In the genomic region with DNA sequence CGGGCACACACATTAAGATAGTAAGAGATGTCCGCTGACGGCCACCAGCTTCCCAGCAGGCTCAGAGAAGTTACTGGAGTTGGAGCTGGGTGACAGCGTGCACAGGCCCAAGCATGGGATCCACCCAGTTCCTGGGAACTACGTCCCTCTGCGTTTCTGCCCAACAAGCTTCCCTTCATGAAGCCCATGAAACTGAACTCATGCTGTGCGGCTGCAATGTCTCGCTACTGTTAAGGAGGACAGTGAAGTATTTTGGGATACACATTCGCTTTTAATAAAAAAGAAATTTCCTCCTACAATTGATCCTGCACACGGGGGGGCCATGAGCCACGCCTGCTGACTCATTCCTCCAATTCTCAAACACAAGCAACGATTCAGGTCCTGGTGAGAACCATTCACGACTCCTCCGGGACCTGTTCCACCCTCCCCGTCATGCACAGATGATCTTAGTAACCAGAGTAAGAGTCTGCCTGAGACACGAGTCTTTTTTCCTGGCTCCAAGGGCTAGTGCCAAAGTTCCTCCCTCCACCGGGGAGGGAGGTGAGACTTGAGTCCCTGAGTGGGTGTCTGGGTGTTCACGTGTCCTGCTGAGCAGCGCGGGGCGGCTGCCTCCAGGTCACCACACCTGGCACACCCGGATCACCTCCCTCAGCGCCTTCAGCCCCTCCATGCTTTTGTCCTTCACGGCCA, we compare ENCODE assay signal across 9 cellular contexts. TPM values are rescaled to one million over a fixed set of nuclear protein-coding genes. Genes with fewer than 3 reads are reported as not detected.
A peak's percentile ranks its signal among the peaks of the same experiment; 100 is the strongest.
DNase-seq lines count a peak whose midpoint lies in the region; ATAC-seq and TF ChIP-seq lines count a peak whose summit lies in the region.
"Had no signal": no experiment of that assay in that cellular context is flagged by ENCODE, and none has a peak within 500 bp of the region (broad histone marks: within the 10 kb centered on the region; RNA-seq: fewer than 3 reads in every experiment).

No MANE protein-coding gene starts in this region.

- no peaks in the 10 kb centered on the region for H3K27me3 ChIP-seq in hepatocyte

- peaks cover 21% of the 10 kb centered on the region for H3K79me2 ChIP-seq in hepatocyte

- no peaks in the 10 kb centered on the region for H3K9me2 ChIP-seq in hepatocyte (replicated peaks; ENCODE audit: insufficient read depth)

- no peak overlapping the region for H2AFZ ChIP-seq in hepatocyte

- no peaks in the 10 kb centered on the region for H3K27me3 Mint-ChIP-seq in activated CD4-positive, alpha-beta memory T cell treated with anti-CD3 and anti-CD28 coated beads, Interleukin-2, amount 10 ng/mL, durations not matched to agents 7 days and 5 days
- no peaks in the 10 kb centered on the region for H3K27me3 Mint-ChIP-seq in activated CD4-positive, alpha-beta memory T cell treated with anti-CD3 and anti-CD28 coated beads for 36 hours

- peaks cover 33% of the 10 kb centered on the region for H3K4me1 ChIP-seq in hepatocyte (ENCODE audit: insufficient read depth)

- peak overlapping the region; percentile 84 for H3K4me2 ChIP-seq in hepatocyte

- intact Hi-C loops in activated CD4-positive, alpha-beta memory T cell treated with anti-CD3 and anti-CD28 coated beads for 36 hours (cut with micrococcal nuclease), result no loop called here

- no peak for TF ChIP-seq CTCF in hepatocyte (IDR thresholded peaks at IDR 0.05; ENCODE audit: poor library complexity)

- no peaks in the 10 kb centered on the region for H4K20me1 ChIP-seq in hepatocyte (ENCODE audit: insufficient read depth, poor library complexity, severe bottlenecking)

- CTCF ChIA-PET in activated CD4-positive, alpha-beta memory T cell treated with anti-CD3 and anti-CD28 coated beads, Interleukin-2, amount 10 ng/mL, durations not matched to agents 7 days and 5 days (lab: Charles Lee), result no interaction called here
- CTCF ChIA-PET in activated CD4-positive, alpha-beta memory T cell treated with anti-CD3 and anti-CD28 coated beads for 36 hours (lab: Charles Lee), result interaction anchor here (1.7 kb wide), 1 partner anchor 11 kb away, joined by 6 read pairs; a partner anchor contains a TSS

- H3K27ac ChIP-seq in hepatocyte, result peak overlapping the region; percentile 99

- no peak overlapping the region for H3K4me3 Mint-ChIP-seq in activated CD4-positive, alpha-beta memory T cell treated with anti-CD3 and anti-CD28 coated beads, Interleukin-2, amount 10 ng/mL, durations not matched to agents 7 days and 5 days
- H3K4me3 Mint-ChIP-seq in activated CD4-positive, alpha-beta memory T cell treated with anti-CD3 and anti-CD28 coated beads for 36 hours, result no peak overlapping the region

- WGBS in hepatocyte (ENCODE audit: low lambda C conversion rate, missing lambda C conversion rate), result 77% methylated on average over 24 of the region's 24 CpGs

- H3K36me3 Mint-ChIP-seq in activated CD4-positive, alpha-beta memory T cell treated with anti-CD3 and anti-CD28 coated beads, Interleukin-2, amount 10 ng/mL, durations not matched to agents 7 days and 5 days (ENCODE audit: low read depth), result peaks cover 23% of the 10 kb centered on the region
- peaks cover 28% of the 10 kb centered on the region for H3K36me3 Mint-ChIP-seq in activated CD4-positive, alpha-beta memory T cell treated with anti-CD3 and anti-CD28 coated beads for 36 hours

- POLR2A ChIA-PET in activated CD4-positive, alpha-beta memory T cell treated with anti-CD3 and anti-CD28 coated beads, Interleukin-2, amount 10 ng/mL, durations not matched to agents 7 days and 5 days (lab: Charles Lee), result no interaction called here
- POLR2A ChIA-PET in activated CD4-positive, alpha-beta memory T cell treated with anti-CD3 and anti-CD28 coated beads for 36 hours (lab: Charles Lee), result no interaction called here

- no peaks in the 10 kb centered on the region for H3K9me3 Mint-ChIP-seq in activated CD4-positive, alpha-beta memory T cell treated with anti-CD3 and anti-CD28 coated beads, Interleukin-2, amount 10 ng/mL, durations not matched to agents 7 days and 5 days
- no peaks in the 10 kb centered on the region for H3K9me3 Mint-ChIP-seq in activated CD4-positive, alpha-beta memory T cell treated with anti-CD3 and anti-CD28 coated beads for 36 hours

- DNase-seq in activated CD4-positive, alpha-beta memory T cell treated with anti-CD3 and anti-CD28 coated beads, Interleukin-2, amount 10 ng/mL, durations not matched to agents 7 days and 5 days, result no peak
- DNase-seq in activated CD4-positive, alpha-beta memory T cell treated with anti-CD3 and anti-CD28 coated beads for 36 hours, result no peak
- DNase-seq in SW480 (ENCODE audit: low spot score) (peak; percentile 35), hepatocyte (ENCODE audit: low spot score) (no peak), superior temporal gyrus (ENCODE audit: extremely low spot score) (peak; percentile 14), NOMO-1 treated with DMSO at 0.1 percent for 48 hours (lab: John Stamatoyannopoulos, UW; ENCODE audit: unreplicated experiment) (no peak)
- DNase-seq in stimulated activated CD4-positive, alpha-beta T cell treated with anti-CD3 and anti-CD28 coated beads, Interleukin-2, amount 100 ng/mL, for 48 hours, result no peak

- H3K27ac Mint-ChIP-seq in activated CD4-positive, alpha-beta memory T cell treated with anti-CD3 and anti-CD28 coated beads, Interleukin-2, amount 10 ng/mL, durations not matched to agents 7 days and 5 days, result peak overlapping the region; percentile 35
- no peak overlapping the region for H3K27ac Mint-ChIP-seq in activated CD4-positive, alpha-beta memory T cell treated with anti-CD3 and anti-CD28 coated beads for 36 hours

- H3K4me3 ChIP-seq in hepatocyte, result no peak overlapping the region
- H3K4me3 ChIP-seq: HAP-1 had no signal

- ATAC-seq in GM19035 (IDR thresholded peaks at IDR 0.05; ENCODE audit: unreplicated experiment), result no peak

- no peaks in the 10 kb centered on the region for H3K36me3 ChIP-seq in hepatocyte (replicated peaks; ENCODE audit: insufficient read depth, low read depth)

- H3K4me1 Mint-ChIP-seq in activated CD4-positive, alpha-beta memory T cell treated with anti-CD3 and anti-CD28 coated beads, Interleukin-2, amount 10 ng/mL, durations not matched to agents 7 days and 5 days, result peaks cover 37% of the 10 kb centered on the region
- peaks cover 33% of the 10 kb centered on the region for H3K4me1 Mint-ChIP-seq in activated CD4-positive, alpha-beta memory T cell treated with anti-CD3 and anti-CD28 coated beads for 36 hours (ENCODE audit: low read depth)

- H3K9me3 ChIP-seq in hepatocyte (ENCODE audit: low read depth), result no peaks in the 10 kb centered on the region
- H3K9me3 ChIP-seq: HAP-1 had no signal

RNA-seq across cellular contexts. Expression of a gene that starts 2.6 kb away (rescaled TPM):
- 10 to 100 TPM; 32.7 to 34.9 TPM for total RNA-seq in activated CD4-positive, alpha-beta memory T cell treated with anti-CD3 and anti-CD28 coated beads, Interleukin-2, amount 10 ng/mL, durations not matched to agents 7 days and 5 days
- 10 to 100 TPM; 48.1 to 55.0 TPM for total RNA-seq in activated CD4-positive, alpha-beta memory T cell treated with anti-CD3 and anti-CD28 coated beads for 36 hours
- 27.5 and 42.7 TPM in 2 replicates for total RNA-seq in hepatocyte
- polyA plus RNA-seq in hepatocyte, result 44.8 and 60.3 TPM in 2 replicates

RNA-seq across cellular contexts. Expression of a gene that starts 11.2 kb away (rescaled TPM):
- not detected for total RNA-seq in activated CD4-positive, alpha-beta memory T cell treated with anti-CD3 and anti-CD28 coated beads, Interleukin-2, amount 10 ng/mL, durations not matched to agents 7 days and 5 days
- not detected for total RNA-seq in activated CD4-positive, alpha-beta memory T cell treated with anti-CD3 and anti-CD28 coated beads for 36 hours
- 14.5 and 23.4 TPM in 2 replicates for total RNA-seq in hepatocyte
- 18.6 and 24.7 TPM in 2 replicates for polyA plus RNA-seq in hepatocyte

RNA-seq across cellular contexts. Expression of a gene that starts 36.7 kb away (rescaled TPM):
- total RNA-seq in activated CD4-positive, alpha-beta memory T cell treated with anti-CD3 and anti-CD28 coated beads, Interleukin-2, amount 10 ng/mL, durations not matched to agents 7 days and 5 days, result 10 to 100 TPM; 34.1 to 37.6 TPM
- 10 to 100 TPM; 34.9 to 36.1 TPM for total RNA-seq in activated CD4-positive, alpha-beta memory T cell treated with anti-CD3 and anti-CD28 coated beads for 36 hours
- 14.6 and 24.0 TPM in 2 replicates for total RNA-seq in hepatocyte
- polyA plus RNA-seq in hepatocyte, result 4.4 and 7.8 TPM in 2 replicates

Comparison
In these comparisons a context has a peak if more than half of its experiments do, and no peak if none do; other contexts are left out.
1. DNase-seq: peak in SW480 (single experiment) and superior temporal gyrus (single experiment); none in activated CD4-positive, alpha-beta memory T cell treated with anti-CD3 and anti-CD28 coated beads, Interleukin-2, amount 10 ng/mL, durations not matched to agents 7 days and 5 days (single experiment), activated CD4-positive, alpha-beta memory T cell treated with anti-CD3 and anti-CD28 coated beads for 36 hours (single experiment), hepatocyte (single experiment), NOMO-1 treated with DMSO at 0.1 percent for 48 hours (single experiment) and stimulated activated CD4-positive, alpha-beta T cell treated with anti-CD3 and anti-CD28 coated beads, Interleukin-2, amount 100 ng/mL, for 48 hours (0 of 2).
2. RNA of a gene that starts 11.2 kb away (total RNA-seq): 14.5 to 23.4 TPM in hepatocyte; not detected in activated CD4-positive, alpha-beta memory T cell treated with anti-CD3 and anti-CD28 coated beads, Interleukin-2, amount 10 ng/mL, durations not matched to agents 7 days and 5 days and not detected in activated CD4-positive, alpha-beta memory T cell treated with anti-CD3 and anti-CD28 coated beads for 36 hours; every median in the first group is over 10 times any median in the second.